19 cellular contexts compared by ENCODE assay signal in genomic region chr17:67998466-67998865, GRCh38. TPM values are rescaled to one million over a fixed set of nuclear protein-coding genes. Genes with fewer than 3 reads are reported as not detected.
DNase-seq lines count a peak whose midpoint lies in the region; ATAC-seq and TF ChIP-seq lines count a peak whose summit lies in the region.
"Had no signal": no experiment of that assay in that cellular context is flagged by ENCODE, and none has a peak within 500 bp of the region (broad histone marks: within the 10 kb centered on the region; RNA-seq: fewer than 3 reads in every experiment).

No MANE protein-coding gene starts in this region.

- H3K36me3 ChIP-seq in smooth muscle cell (ENCODE audit: low read depth): no peaks in the 10 kb centered on the region
- H3K36me3 ChIP-seq: Peyer's patch had no signal

- DNase-seq in activated naive CD4-positive, alpha-beta T cell treated with anti-CD3 and anti-CD28 coated beads, Interleukin-2, amount 10 ng/mL, durations not matched to agents 7 days and 5 days: no peak
- DNase-seq in activated naive CD4-positive, alpha-beta T cell treated with anti-CD3 and anti-CD28 coated beads for 36 hours: no peak
- no peak for DNase-seq in neural crest cell (ENCODE audit: low read depth, low spot score)
- no peak for DNase-seq in KG1 (lab: John Stamatoyannopoulos, UW)
- no peak for DNase-seq in activated gamma-delta T cell treated with Interleukin-2 at 50 U/mL for 16 hours
- DNase-seq in smooth muscle cell (lab: John Stamatoyannopoulos, UW; ENCODE audit: unreplicated experiment): no peak
- DNase-seq: Caco-2, NCI-H1092 treated with DMSO at 0.1 percent for 48 hours, NCI-H146, NCI-H2029 treated with DMSO at 0.1 percent for 48 hours, NCI-H2171 treated with DMSO at 0.1 percent for 48 hours, NCI-H446 treated with DMSO at 0.1 percent for 48 hours, NCI-H69 had no signal

- no peaks in the 10 kb centered on the region for H3K9me3 Mint-ChIP-seq in activated naive CD4-positive, alpha-beta T cell treated with anti-CD3 and anti-CD28 coated beads, Interleukin-2, amount 10 ng/mL, durations not matched to agents 7 days and 5 days
- H3K9me3 Mint-ChIP-seq in activated naive CD4-positive, alpha-beta T cell treated with anti-CD3 and anti-CD28 coated beads for 36 hours: no peaks in the 10 kb centered on the region
- H3K9me3 Mint-ChIP-seq in brain (peaks cover 0 to 2% (median 0%) of the 10 kb centered on the region in 5 experiments), neural crest cell (no peaks in the 10 kb centered on the region)
- H3K9me3 Mint-ChIP-seq in stimulated activated memory B cell treated with anti-CD40 and anti-IgM and Interleukin-4, amounts not matched to agents 10 μg/mL and 1 μg/mL and 100 μg/mL, for 72 hours: no peaks in the 10 kb centered on the region

- H3K27me3 Mint-ChIP-seq in activated naive CD4-positive, alpha-beta T cell treated with anti-CD3 and anti-CD28 coated beads, Interleukin-2, amount 10 ng/mL, durations not matched to agents 7 days and 5 days: peaks cover 57% of the 10 kb centered on the region
- H3K27me3 Mint-ChIP-seq in activated naive CD4-positive, alpha-beta T cell treated with anti-CD3 and anti-CD28 coated beads for 36 hours (ENCODE audit: low read depth): peaks cover 17% of the 10 kb centered on the region
- peaks cover 9% of the 10 kb centered on the region for H3K27me3 Mint-ChIP-seq in brain
- H3K27me3 Mint-ChIP-seq in neural crest cell (ENCODE audit: low read depth): peaks cover 23% of the 10 kb centered on the region
- H3K27me3 Mint-ChIP-seq in stimulated activated memory B cell treated with anti-CD40 and anti-IgM and Interleukin-4, amounts not matched to agents 10 μg/mL and 1 μg/mL and 100 μg/mL, for 72 hours: peaks cover 10% of the 10 kb centered on the region

- WGBS in smooth muscle cell (ENCODE audit: low lambda C conversion rate): 74% methylated on average over 2 of the region's 2 CpGs

- no peak overlapping the region for H3K27ac ChIP-seq in smooth muscle cell (ENCODE audit: low read depth)
- H3K27ac ChIP-seq: 22Rv1, Peyer's patch, SJSA1 had no signal

- ATAC-seq in stimulated activated memory B cell treated with anti-CD40 and anti-IgM and Interleukin-4, amounts not matched to agents 10 μg/mL and 1 μg/mL and 100 μg/mL, for 72 hours: no peak

- H3K9ac ChIP-seq in smooth muscle cell (ENCODE audit: low read depth): no peak overlapping the region

- no peaks in the 10 kb centered on the region for H3K27me3 ChIP-seq in smooth muscle cell (ENCODE audit: low read depth)
- H3K27me3 ChIP-seq: Peyer's patch had no signal

- no peak overlapping the region for H3K4me3 ChIP-seq in smooth muscle cell
- H3K4me3 ChIP-seq: Peyer's patch, SJSA1 had no signal

- H3K27ac Mint-ChIP-seq in activated naive CD4-positive, alpha-beta T cell treated with anti-CD3 and anti-CD28 coated beads, Interleukin-2, amount 10 ng/mL, durations not matched to agents 7 days and 5 days: peak overlapping the region; percentile 12
- H3K27ac Mint-ChIP-seq in activated naive CD4-positive, alpha-beta T cell treated with anti-CD3 and anti-CD28 coated beads for 36 hours: no peak overlapping the region
- H3K27ac Mint-ChIP-seq in brain (no peak overlapping the region), neural crest cell (ENCODE audit: unreplicated experiment) (no peak overlapping the region)
- no peak overlapping the region for H3K27ac Mint-ChIP-seq in stimulated activated memory B cell treated with anti-CD40 and anti-IgM and Interleukin-4, amounts not matched to agents 10 μg/mL and 1 μg/mL and 100 μg/mL, for 72 hours
- H3K27ac Mint-ChIP-seq: B cell had no signal

- H3K4me1 ChIP-seq in smooth muscle cell (ENCODE audit: low read depth): peaks cover 3% of the 10 kb centered on the region

- peaks cover 7% of the 10 kb centered on the region for H3F3A ChIP-seq in smooth muscle cell (ENCODE audit: low read depth)

- H3K4me2 ChIP-seq in smooth muscle cell: no peak overlapping the region

- H3K4me3 Mint-ChIP-seq in activated naive CD4-positive, alpha-beta T cell treated with anti-CD3 and anti-CD28 coated beads, Interleukin-2, amount 10 ng/mL, durations not matched to agents 7 days and 5 days: no peak overlapping the region
- no peak overlapping the region for H3K4me3 Mint-ChIP-seq in activated naive CD4-positive, alpha-beta T cell treated with anti-CD3 and anti-CD28 coated beads for 36 hours
- H3K4me3 Mint-ChIP-seq in brain (peak overlapping the region in 3 of 5 experiments; percentile 28 to 49 (median 48)), neural crest cell (peak overlapping the region; percentile 82)
- H3K4me3 Mint-ChIP-seq in stimulated activated memory B cell treated with anti-CD40 and anti-IgM and Interleukin-4, amounts not matched to agents 10 μg/mL and 1 μg/mL and 100 μg/mL, for 72 hours: no peak overlapping the region
- H3K4me3 Mint-ChIP-seq: B cell had no signal

- H3K9me3 ChIP-seq in smooth muscle cell (replicated peaks; ENCODE audit: low read depth): no peaks in the 10 kb centered on the region
- H3K9me3 ChIP-seq: Caco-2, Peyer's patch, SJSA1 had no signal

- peaks cover 25% of the 10 kb centered on the region for H3K4me1 Mint-ChIP-seq in activated naive CD4-positive, alpha-beta T cell treated with anti-CD3 and anti-CD28 coated beads, Interleukin-2, amount 10 ng/mL, durations not matched to agents 7 days and 5 days
- H3K4me1 Mint-ChIP-seq in activated naive CD4-positive, alpha-beta T cell treated with anti-CD3 and anti-CD28 coated beads for 36 hours (ENCODE audit: low read depth): peaks cover 25% of the 10 kb centered on the region
- peaks cover 29% of the 10 kb centered on the region for H3K4me1 Mint-ChIP-seq in brain
- H3K4me1 Mint-ChIP-seq in neural crest cell: peaks cover 27% of the 10 kb centered on the region
- H3K4me1 Mint-ChIP-seq in stimulated activated memory B cell treated with anti-CD40 and anti-IgM and Interleukin-4, amounts not matched to agents 10 μg/mL and 1 μg/mL and 100 μg/mL, for 72 hours: peaks cover 29% of the 10 kb centered on the region

- no peak for TF ChIP-seq CTCF in brain (conservative IDR thresholded peaks at IDR 0.05)
- TF ChIP-seq CTCF in neural crest cell (conservative IDR thresholded peaks at IDR 0.05): no peak
- TF ChIP-seq CTCF in smooth muscle cell (IDR thresholded peaks at IDR 0.05; ENCODE audit: borderline replicate concordance, insufficient read depth, poor library complexity, severe bottlenecking): no peak

- peaks cover 1% of the 10 kb centered on the region for H3K36me3 Mint-ChIP-seq in activated naive CD4-positive, alpha-beta T cell treated with anti-CD3 and anti-CD28 coated beads, Interleukin-2, amount 10 ng/mL, durations not matched to agents 7 days and 5 days
- H3K36me3 Mint-ChIP-seq in activated naive CD4-positive, alpha-beta T cell treated with anti-CD3 and anti-CD28 coated beads for 36 hours (ENCODE audit: low read depth): no peaks in the 10 kb centered on the region
- H3K36me3 Mint-ChIP-seq in brain: no peaks in the 10 kb centered on the region
- no peaks in the 10 kb centered on the region for H3K36me3 Mint-ChIP-seq in neural crest cell (ENCODE audit: low read depth)
- no peaks in the 10 kb centered on the region for H3K36me3 Mint-ChIP-seq in stimulated activated memory B cell treated with anti-CD40 and anti-IgM and Interleukin-4, amounts not matched to agents 10 μg/mL and 1 μg/mL and 100 μg/mL, for 72 hours

- H2AFZ ChIP-seq in smooth muscle cell (ENCODE audit: low read depth): no peak overlapping the region

- H3K79me2 ChIP-seq in smooth muscle cell (ENCODE audit: low read depth): no peaks in the 10 kb centered on the region

- intact Hi-C loops in activated naive CD4-positive, alpha-beta T cell treated with anti-CD3 and anti-CD28 coated beads for 36 hours (cut with micrococcal nuclease): loop anchor here (10.0 kb wide), 2 partner anchors 174 to 624 kb away; partner anchors contain the start of genes BPTF and PITPNC1

- no peaks in the 10 kb centered on the region for H4K20me1 ChIP-seq in smooth muscle cell (ENCODE audit: low read depth)

- CTCF ChIA-PET in activated naive CD4-positive, alpha-beta T cell treated with anti-CD3 and anti-CD28 coated beads, Interleukin-2, amount 10 ng/mL, durations not matched to agents 7 days and 5 days (lab: Charles Lee): interaction anchor here (1.7 kb wide), 1 partner anchor 13 kb away, joined by 5 read pairs; no protein-coding TSS in a partner anchor
- CTCF ChIA-PET in activated naive CD4-positive, alpha-beta T cell treated with anti-CD3 and anti-CD28 coated beads for 36 hours (lab: Charles Lee): no interaction called here

RNA-seq across cellular contexts. Expression of gene C17orf58, which starts 2.2 kb away (rescaled TPM):
- total RNA-seq in activated naive CD4-positive, alpha-beta T cell treated with anti-CD3 and anti-CD28 coated beads for 36 hours: 1 to 10 TPM; 9.4 to 9.7 TPM
- polyA plus RNA-seq in brain (ENCODE audit: insufficient read depth, low read depth, low replicate concordance) (27.5 TPM), smooth muscle cell (8.0 and 10.5 TPM in 2 replicates)
- total RNA-seq in neural crest cell (16.4 and 18.9 TPM in 2 replicates), smooth muscle cell (4.9 and 8.9 TPM in 2 replicates)

RNA-seq across cellular contexts. Expression of gene KPNA2, which starts 37.1 kb away (rescaled TPM):
- 100 to 1,000 TPM; 186 to 203 TPM for total RNA-seq in activated naive CD4-positive, alpha-beta T cell treated with anti-CD3 and anti-CD28 coated beads for 36 hours
- polyA plus RNA-seq in brain (ENCODE audit: insufficient read depth, low read depth, low replicate concordance) (168 TPM), smooth muscle cell (108 and 135 TPM in 2 replicates)
- total RNA-seq in neural crest cell (376 and 397 TPM in 2 replicates), smooth muscle cell (84.6 and 88.3 TPM in 2 replicates)

Comparison
In these comparisons a context has a peak if more than half of its experiments do, and no peak if none do; other contexts are left out.
1. H3K4me3 Mint-ChIP-seq: peak in brain (3 of 5) and neural crest cell (single experiment); none in activated naive CD4-positive, alpha-beta T cell treated with anti-CD3 and anti-CD28 coated beads, Interleukin-2, amount 10 ng/mL, durations not matched to agents 7 days and 5 days (single experiment), activated naive CD4-positive, alpha-beta T cell treated with anti-CD3 and anti-CD28 coated beads for 36 hours (single experiment) and stimulated activated memory B cell treated with anti-CD40 and anti-IgM and Interleukin-4, amounts not matched to agents 10 μg/mL and 1 μg/mL and 100 μg/mL, for 72 hours (single experiment).